In genomic region chr2:90207454-90208058, GRCh38 we compare ENCODE assay signal across 8 cellular contexts.
DNase-seq lines count a peak whose midpoint lies in the region; ATAC-seq, FAIRE-seq and TF ChIP-seq lines count a peak whose summit lies in the region.

No MANE protein-coding gene starts in this region.

- peak; percentile 29 to 51 (median 37); a peak in 4 of 6 replicates for TF ChIP-seq CTCF in K562 (IDR thresholded peaks at IDR 0.05 in 2 of 3, conservative IDR thresholded peaks at IDR 0.05 in 1 of 3; ENCODE audit: insufficient read depth in 2 of 3, low read depth in 1 of 3, low read length in 3 of 3)
- TF ChIP-seq CTCF in retinal pigment epithelial cell (conservative IDR thresholded peaks at IDR 0.05; ENCODE audit: low read depth, low read length), result peak; percentile 43
- no peak for TF ChIP-seq CTCF in coronary artery (IDR thresholded peaks at IDR 0.05)

- no peak overlapping the region for H3K4me3 Mint-ChIP-seq in effector memory CD8-positive, alpha-beta T cell

- no peaks in the 10 kb centered on the region for H4K20me1 ChIP-seq in K562 (replicated peaks; ENCODE audit: control insufficient read depth, insufficient read depth, low read length)

- no peak overlapping the region for H2AFZ ChIP-seq in K562 (ENCODE audit: low read depth, low read length)

- POLR2A ChIA-PET in K562 (lab: Yijun Ruan, JAX), result no interaction called here

- no peak overlapping the region for H3K9ac ChIP-seq in K562 (ENCODE audit: insufficient read depth in 1 of 2, low read depth in 2 of 2, low read length in 2 of 2)

- no peaks in the 10 kb centered on the region for H3K79me2 ChIP-seq in K562 (ENCODE audit: control insufficient read depth, insufficient read depth, low read length)

- no peak for FAIRE-seq in K562 (lab: Jason Lieb, UNC)

- H3K27ac Mint-ChIP-seq in effector memory CD8-positive, alpha-beta T cell, result no peak overlapping the region

- H3K27ac ChIP-seq in K562 (ENCODE audit: extremely low read depth, low read depth, low read length) (no peak overlapping the region), coronary artery (no peak overlapping the region)

- H3K4me1 Mint-ChIP-seq in effector memory CD8-positive, alpha-beta T cell (ENCODE audit: low read depth in 2 of 2), result no peaks in the 10 kb centered on the region

- TF ChIP-seq RAD21 in K562 (CRISPR knock-in tag; conservative IDR thresholded peaks at IDR 0.05 in 1 of 2, IDR thresholded peaks at IDR 0.05 in 1 of 2), result no peak; a peak in 1 of 4 replicates

- no peaks in the 10 kb centered on the region for H3K27me3 Mint-ChIP-seq in effector memory CD8-positive, alpha-beta T cell

- peak; percentile 5 to 11 for DNase-seq in NCI-H446 (lab: John Stamatoyannopoulos, UW)
- DNase-seq in NCI-H446 treated with DMSO at 0.1 percent for 48 hours (lab: John Stamatoyannopoulos, UW), result no peak
- DNase-seq in K562 (ENCODE audit: extremely low read depth in 1 of 4, low spot score in 3 of 4), result peak in 3 of 4 experiments; percentile 7 to 40 (median 37)
- no peak for DNase-seq in retinal pigment epithelial cell (ENCODE audit: low read depth)
- DNase-seq in effector memory CD8-positive, alpha-beta T cell, result no peak
- no peak for DNase-seq in coronary artery (ENCODE audit: low spot score)

- H3K4me1 ChIP-seq in K562 (replicated peaks in 1 of 2; ENCODE audit: control insufficient read depth in 2 of 2, insufficient read depth in 2 of 2, low read length in 2 of 2), result no peaks in the 10 kb centered on the region

- peak; percentile 74 for ATAC-seq in HG03354 (IDR thresholded peaks at IDR 0.05; ENCODE audit: poor library complexity, severe bottlenecking, unreplicated experiment)
- ATAC-seq in K562, result peak; percentile 76
- no peak for ATAC-seq in effector memory CD8-positive, alpha-beta T cell (replicated peaks)
- no peak for ATAC-seq in GM21786 (IDR thresholded peaks at IDR 0.05; ENCODE audit: unreplicated experiment)

- no peaks in the 10 kb centered on the region for H3K9me3 ChIP-seq in K562 (replicated peaks; ENCODE audit: control insufficient read depth, insufficient read depth, low read depth, low read length)

- no peaks in the 10 kb centered on the region for H3K27me3 ChIP-seq in K562 (ENCODE audit: control insufficient read depth in 2 of 2, insufficient read depth in 2 of 2, low read length in 2 of 2)

- H3K36me3 Mint-ChIP-seq in effector memory CD8-positive, alpha-beta T cell (ENCODE audit: insufficient read depth), result no peaks in the 10 kb centered on the region

- in situ Hi-C loops in K562 (cut with MboI), result loop anchor here (10.0 to 25.0 kb wide), 2 partner anchors 145 to 177 kb away; no protein-coding TSS in a partner anchor

- WGBS in K562 (ENCODE audit: insufficient coverage, low coverage, missing lambda C conversion rate), result 0% methylated on average over 1 of the region's 1 CpG

- no peaks in the 10 kb centered on the region for H3K9me1 ChIP-seq in K562 (ENCODE audit: control insufficient read depth, insufficient read depth, low read length)

- no peaks in the 10 kb centered on the region for H3K36me3 ChIP-seq in K562 (ENCODE audit: control insufficient read depth, insufficient read depth, low read length)

- no peak for TF ChIP-seq POLR2A in K562 (conservative IDR thresholded peaks at IDR 0.05)

- intact Hi-C loops in K562 (cut with micrococcal nuclease), result no loop called here

- CTCF ChIA-PET in K562 (lab: Yijun Ruan, JAX; ENCODE audit: low intra/inter-chr PET ratio), result no interaction called here

- no peak for TF ChIP-seq EP300 in K562 (IDR thresholded peaks at IDR 0.05; ENCODE audit: low read length)

- H3K4me3 ChIP-seq in K562 (no peak overlapping the region), retinal pigment epithelial cell (ENCODE audit: low read length) (no peak overlapping the region), coronary artery (no peak overlapping the region)

- BruUV-seq in K562 (replicated peaks; lab: Mats Ljungman, UMichigan), result no TSS peak

- peaks cover 4 to 12% of the 10 kb centered on the region in 2 donors for H3K9me3 Mint-ChIP-seq in effector memory CD8-positive, alpha-beta T cell

- no peak overlapping the region for H3K4me2 ChIP-seq in K562 (ENCODE audit: insufficient read depth, low read length)

TF ChIP-seq in K562, 482 proteins besides CTCF, POLR2A, EP300 and RAD21:
- TF ChIP-seq SMC3 (conservative IDR thresholded peaks at IDR 0.05; ENCODE audit: insufficient read depth, low read depth, low read length), result 0 out of 2 replicates have a peak, but pooled peaks have one; percentile 10
- TF ChIP-seq MAFK (IDR thresholded peaks at IDR 0.05; ENCODE audit: low read length), result no peak

Comparison
In these comparisons a context has a peak if more than half of its experiments do, and no peak if none do; other contexts are left out.
1. DNase-seq: peak in NCI-H446 (2 of 2) and K562 (3 of 4); none in NCI-H446 treated with DMSO at 0.1 percent for 48 hours (single experiment), retinal pigment epithelial cell (single experiment), effector memory CD8-positive, alpha-beta T cell (0 of 3) and coronary artery (single experiment).
2. ATAC-seq: peak in HG03354 (single experiment) and K562 (single experiment); none in effector memory CD8-positive, alpha-beta T cell (single experiment) and GM21786 (single experiment).